ENCODE assay signal across 9 cellular contexts in the genomic region with DNA sequence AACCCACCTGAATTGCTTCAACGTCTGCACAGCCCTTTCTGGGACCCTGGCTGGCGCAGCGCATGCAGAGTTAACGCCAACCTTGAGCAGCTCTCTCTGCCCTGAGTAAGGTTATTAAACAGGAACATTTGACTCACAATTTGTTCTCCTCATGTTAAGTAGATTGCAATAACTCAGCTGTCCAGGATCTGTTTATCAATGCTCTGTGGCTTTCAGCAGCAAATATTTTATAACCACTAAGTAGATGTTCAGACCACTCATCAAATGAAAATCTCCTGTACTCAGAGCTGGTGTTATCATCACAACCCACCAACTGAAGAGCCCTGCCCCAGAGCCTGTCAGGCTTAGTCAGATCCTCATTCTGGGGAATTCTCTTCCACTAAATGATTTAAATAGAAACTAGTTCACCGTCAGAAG.
DNase-seq lines count a peak whose midpoint lies in the region; ATAC-seq and TF ChIP-seq lines count a peak whose summit lies in the region.
"Had no signal": no experiment of that assay in that cellular context is flagged by ENCODE, and none has a peak within 500 bp of the region (broad histone marks: within the 10 kb centered on the region; RNA-seq: fewer than 3 reads in every experiment).

No MANE protein-coding gene starts in this region.

- H3K9ac ChIP-seq in OCI-LY3 (ENCODE audit: low read length): no peak overlapping the region

- no peak overlapping the region for H2AFZ ChIP-seq in OCI-LY3 (ENCODE audit: low read depth, low read length)

- H3K36me3 Mint-ChIP-seq in activated CD8-positive, alpha-beta memory T cell treated with anti-CD3 and anti-CD28 coated beads, Interleukin-2, amount 10 ng/mL, durations not matched to agents 7 days and 5 days: no peaks in the 10 kb centered on the region

- no peak for ATAC-seq in activated CD8-positive, alpha-beta memory T cell treated with anti-CD3 and anti-CD28 coated beads, Interleukin-2, amount 10 ng/mL, durations not matched to agents 7 days and 5 days
- ATAC-seq in HG02884 (IDR thresholded peaks at IDR 0.05; ENCODE audit: unreplicated experiment): no peak

- H3K9me3 Mint-ChIP-seq in activated CD8-positive, alpha-beta memory T cell treated with anti-CD3 and anti-CD28 coated beads, Interleukin-2, amount 10 ng/mL, durations not matched to agents 7 days and 5 days (ENCODE audit: low read depth): no peaks in the 10 kb centered on the region

- no peak overlapping the region for H3K27ac ChIP-seq in OCI-LY3 (ENCODE audit: low read length)

- H3K9me3 ChIP-seq in OCI-LY3 (ENCODE audit: insufficient read depth, low read length): no peaks in the 10 kb centered on the region

- peak overlapping the region; percentile 34; the same call in 1 of the 2 replicates for H3K4me2 ChIP-seq in OCI-LY3 (ENCODE audit: low read length)

- no peaks in the 10 kb centered on the region for H3K27me3 Mint-ChIP-seq in activated CD8-positive, alpha-beta memory T cell treated with anti-CD3 and anti-CD28 coated beads, Interleukin-2, amount 10 ng/mL, durations not matched to agents 7 days and 5 days

- DNase-seq in GOT3 (lab: John Stamatoyannopoulos, UW) (peak; percentile 8), fibroblast of gingiva (ENCODE audit: low read depth) (peak; percentile 71), retinal pigment epithelial cell (ENCODE audit: low read depth) (peak; percentile 75), NOMO-1 (lab: John Stamatoyannopoulos, UW; ENCODE audit: unreplicated experiment in 2 of 2) (no peak), RKO (ENCODE audit: low spot score) (no peak)
- no peak for DNase-seq in activated CD8-positive, alpha-beta memory T cell treated with anti-CD3 and anti-CD28 coated beads, Interleukin-2, amount 10 ng/mL, durations not matched to agents 7 days and 5 days
- DNase-seq: NCI-H2081 treated with DMSO at 0.1 percent for 48 hours had no signal

- H3K4me3 Mint-ChIP-seq in activated CD8-positive, alpha-beta memory T cell treated with anti-CD3 and anti-CD28 coated beads, Interleukin-2, amount 10 ng/mL, durations not matched to agents 7 days and 5 days: no peak overlapping the region

- no peaks in the 10 kb centered on the region for H3K27me3 ChIP-seq in OCI-LY3 (ENCODE audit: low read depth, low read length)

- no peaks in the 10 kb centered on the region for H3K36me3 ChIP-seq in OCI-LY3 (replicated peaks; ENCODE audit: low read depth, low read length)

- no peaks in the 10 kb centered on the region for H3K79me2 ChIP-seq in OCI-LY3 (ENCODE audit: low read length)

- peaks cover 21% of the 10 kb centered on the region for H3K4me1 ChIP-seq in OCI-LY3 (ENCODE audit: low read length)

- H3K4me3 ChIP-seq in OCI-LY3 (ENCODE audit: low read length): no peak overlapping the region
- H3K4me3 ChIP-seq in retinal pigment epithelial cell (ENCODE audit: low read length): no peak overlapping the region

- no peak overlapping the region for H3K27ac Mint-ChIP-seq in activated CD8-positive, alpha-beta memory T cell treated with anti-CD3 and anti-CD28 coated beads, Interleukin-2, amount 10 ng/mL, durations not matched to agents 7 days and 5 days

- no peaks in the 10 kb centered on the region for H4K20me1 ChIP-seq in OCI-LY3 (ENCODE audit: insufficient read depth, low read length)

- CTCF ChIA-PET in activated CD8-positive, alpha-beta memory T cell treated with anti-CD3 and anti-CD28 coated beads, Interleukin-2, amount 10 ng/mL, durations not matched to agents 7 days and 5 days (lab: Charles Lee): no interaction called here

- H3K4me1 Mint-ChIP-seq in activated CD8-positive, alpha-beta memory T cell treated with anti-CD3 and anti-CD28 coated beads, Interleukin-2, amount 10 ng/mL, durations not matched to agents 7 days and 5 days: no peaks in the 10 kb centered on the region

- no peak for TF ChIP-seq CTCF in OCI-LY3 (IDR thresholded peaks at IDR 0.05; ENCODE audit: low read depth, low read length)
- no peak for TF ChIP-seq CTCF in retinal pigment epithelial cell (conservative IDR thresholded peaks at IDR 0.05; ENCODE audit: low read depth, low read length)

Comparison
In these comparisons a context has a peak if more than half of its experiments do, and no peak if none do; other contexts are left out.
1. DNase-seq: peak in GOT3 (single experiment), fibroblast of gingiva (single experiment) and retinal pigment epithelial cell (single experiment); none in NOMO-1 (0 of 2), activated CD8-positive, alpha-beta memory T cell treated with anti-CD3 and anti-CD28 coated beads, Interleukin-2, amount 10 ng/mL, durations not matched to agents 7 days and 5 days (single experiment) and RKO (single experiment).